In the genomic region with DNA sequence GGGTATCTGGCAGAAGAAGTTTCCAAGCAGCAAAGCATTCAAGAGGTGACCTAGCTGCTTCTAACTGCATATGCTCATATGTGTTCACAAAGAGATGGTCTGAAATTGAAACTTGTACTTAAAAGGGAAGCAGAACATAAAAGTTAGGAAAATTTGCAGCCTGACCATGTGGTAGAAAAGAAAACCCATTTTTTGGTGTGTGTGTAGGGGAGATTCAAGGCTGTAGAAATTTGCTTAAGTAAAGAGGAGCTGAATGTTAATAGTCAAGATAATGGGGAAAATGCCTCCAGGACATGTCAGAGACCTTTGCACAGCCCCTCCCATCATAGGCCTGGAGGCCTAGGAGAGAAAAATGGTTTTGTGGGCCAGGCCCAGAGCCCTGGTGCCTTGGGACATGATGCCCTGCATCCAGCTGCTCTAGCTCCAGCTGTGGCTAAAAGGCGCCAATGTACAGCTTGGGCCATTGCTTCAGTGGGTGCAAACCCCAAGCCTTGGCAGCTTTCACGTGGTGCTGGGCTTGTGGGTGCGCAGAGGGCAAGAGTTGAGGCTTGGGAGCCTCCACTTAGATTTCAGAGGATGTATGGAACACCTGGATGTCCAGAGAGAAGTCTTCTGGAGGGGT, we compare ENCODE assay signal across 21 cellular contexts. TPM values are rescaled to one million over a fixed set of nuclear protein-coding genes. Genes with fewer than 3 reads are reported as not detected.
"Had no signal": no experiment of that assay in that cellular context is flagged by ENCODE, and none has a peak within 500 bp of the region (broad histone marks: within the 10 kb centered on the region; RNA-seq: fewer than 3 reads in every experiment).

No MANE protein-coding gene starts in this region.

- H3K36me3 ChIP-seq: SJCRH30 had no signal

- H3K4me3 ChIP-seq: Peyer's patch, SJCRH30 had no signal

- H3K36me3 Mint-ChIP-seq: IgD-negative memory B cell had no signal

- H3K27ac Mint-ChIP-seq: IgD-negative memory B cell had no signal

- H3K4me1 ChIP-seq: Peyer's patch, SJCRH30 had no signal

- H3K27me3 ChIP-seq: Peyer's patch, SJCRH30 had no signal

- H3K4me1 Mint-ChIP-seq: IgD-negative memory B cell had no signal

- ATAC-seq: PC-3, Right ventricle myocardium inferior, SK-N-SH treated with all-trans-retinoic acid at 6 μM for 48 hours had no signal

- DNase-seq: NCI-H1092, NCI-H1105 treated with DMSO at 0.1 percent for 48 hours, NCI-H1417 treated with DMSO at 0.1 percent for 48 hours, NCI-H146, NCI-H1694 treated with DMSO at 0.1 percent for 48 hours, NCI-H1930, NCI-H2081, NCI-H2107, NCI-H2227 treated with DMSO at 0.1 percent for 48 hours, NCI-H524 treated with DMSO at 0.1 percent for 48 hours, NCI-H69, NCI-H774, PC-3, Peyer's patch, SHP77 treated with DMSO at 0.1 percent for 48 hours, SJCRH30, T-helper 1 cell had no signal

- H3K27me3 Mint-ChIP-seq: IgD-negative memory B cell had no signal

- H3K27ac ChIP-seq: Peyer's patch, SJCRH30 had no signal

RNA-seq across cellular contexts. Expression of a gene that starts 54.9 kb away (rescaled TPM):
- total RNA-seq: HT1080 had no signal
